Comparison of ENCODE assay signal across 8 cellular contexts in the genomic region with DNA sequence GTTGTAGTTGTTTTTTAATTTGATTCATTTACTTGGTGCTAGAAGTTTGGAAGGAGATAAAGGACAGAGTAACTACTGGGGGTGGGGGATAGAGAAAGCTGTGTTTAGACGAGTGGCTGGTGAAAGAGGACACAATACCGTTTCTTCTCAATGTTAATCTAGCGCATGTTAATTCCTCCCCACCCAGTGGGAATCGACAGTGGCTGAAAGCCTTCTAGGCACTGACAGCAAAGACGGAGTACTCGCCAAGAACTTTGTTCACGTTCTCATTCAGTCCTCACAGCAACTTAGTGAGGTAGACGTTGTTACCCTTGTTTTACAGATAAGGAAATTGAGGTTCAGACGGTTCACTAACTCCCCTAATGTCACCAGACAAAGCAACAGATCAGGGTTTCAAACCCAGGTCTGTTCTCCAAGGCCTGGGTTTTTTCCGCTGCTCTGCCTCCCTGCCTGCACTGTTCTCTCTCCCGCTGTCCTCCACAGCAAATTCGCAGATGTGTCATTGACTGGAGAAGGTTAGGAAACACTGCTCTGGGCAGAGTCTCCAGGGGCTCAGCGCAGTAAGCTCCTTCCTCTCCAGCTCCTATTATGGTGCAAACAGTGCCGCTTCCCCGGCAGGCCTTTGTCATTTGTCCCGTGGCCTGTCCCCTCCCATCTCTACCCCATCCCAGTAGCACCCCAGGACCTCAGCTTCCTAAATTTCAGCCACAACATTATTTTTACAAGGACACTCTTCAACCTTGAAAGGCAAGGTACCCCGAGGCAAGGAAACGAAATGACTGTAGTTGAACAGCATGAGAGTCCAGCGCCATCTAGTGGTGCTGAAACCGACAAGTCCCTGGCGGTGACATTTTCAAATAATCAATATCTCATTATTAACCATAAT. TPM values are rescaled to one million over a fixed set of nuclear protein-coding genes. Genes with fewer than 3 reads are reported as not detected.
DNase-seq lines count a peak whose midpoint lies in the region; ATAC-seq and TF ChIP-seq lines count a peak whose summit lies in the region.

No MANE protein-coding gene starts in this region.

- intact Hi-C loops in right cardiac atrium (cut with DNase I) (loop anchor here in 3 of 4 donors (5.0 to 10.0 kb wide), 5 partner anchors 238 to 701 kb away; partner anchors contain the start of gene MSI2 (in 1 of the 3)), posterior vena cava (cut with DNase I) (no loop called here)

- 7% methylated on average over 21 of the region's 21 CpGs for WGBS in right cardiac atrium
- WGBS in upper lobe of left lung, 2 donors, result 16% methylated on average over 21 of the region's 21 CpGs

- ATAC-seq in right cardiac atrium, result peak; percentile 86 to 93
- ATAC-seq in upper lobe of left lung (ENCODE audit: low FRiP score in 2 of 2), result peak; percentile 79 to 94
- ATAC-seq in HG03135 (IDR thresholded peaks at IDR 0.05; ENCODE audit: unreplicated experiment), result no peak

- H3K27me3 ChIP-seq in right cardiac atrium (ENCODE audit: control insufficient read depth, insufficient read depth) (no peaks in the 10 kb centered on the region), upper lobe of left lung (no peaks in the 10 kb centered on the region)

- H3K4me3 ChIP-seq in right cardiac atrium (ENCODE audit: low read length), result peak overlapping the region; percentile 48
- H3K4me3 ChIP-seq in upper lobe of left lung, result peak overlapping the region in 3 of 4 donors; percentile 29 to 48 (median 48)

- no peak for TF ChIP-seq POLR2A in upper lobe of left lung (IDR thresholded peaks at IDR 0.05)

- H3K9me3 ChIP-seq in right cardiac atrium (ENCODE audit: control insufficient read depth, low read length) (no peaks in the 10 kb centered on the region), upper lobe of left lung (no peaks in the 10 kb centered on the region)

- peak; percentile 74 for DNase-seq in NCI-H1105 treated with DMSO at 0.1 percent for 48 hours (lab: John Stamatoyannopoulos, UW)
- DNase-seq in T follicular helper cell (ENCODE audit: low read depth), result peak; percentile 56
- DNase-seq in amygdala (lab: John Stamatoyannopoulos, UW), result peak in 38 of 56 donors; percentile 8 to 77 (median 42)
- DNase-seq in right cardiac atrium, result peak; percentile 65 to 81 (median 74)
- peak; percentile 86 for DNase-seq in posterior vena cava (ENCODE audit: low spot score)
- peak in 1 of 2 donors; percentile 60 for DNase-seq in upper lobe of left lung

- peak; percentile 84 for TF ChIP-seq CTCF in GM12874 (IDR thresholded peaks at IDR 0.05; ENCODE audit: insufficient read depth, low read depth, low read length)
- TF ChIP-seq CTCF in upper lobe of left lung (IDR thresholded peaks at IDR 0.05), result peak; percentile 59 to 79 (median 74)

- no peak for TF ChIP-seq EP300 in upper lobe of left lung (IDR thresholded peaks at IDR 0.05)

- H3K27ac ChIP-seq in right cardiac atrium (ENCODE audit: low read length), result peak overlapping the region; percentile 94
- peak overlapping the region in 3 of 4 donors; percentile 4 to 26 (median 21) for H3K27ac ChIP-seq in upper lobe of left lung

- H3K4me1 ChIP-seq in right cardiac atrium (ENCODE audit: control insufficient read depth, insufficient read depth, low read length) (peaks cover 8% of the 10 kb centered on the region), upper lobe of left lung (peaks cover 3 to 18% (median 11%) of the 10 kb centered on the region in 4 donors)

- peaks cover 0 to 11% (median 0%) of the 10 kb centered on the region in 4 donors for H3K36me3 ChIP-seq in upper lobe of left lung

RNA-seq across cellular contexts. Expression of gene MRPS23, which starts 16.9 kb away (rescaled TPM):
- 10 to 100 TPM; 50.9 to 68.3 (median 61.1) TPM for total RNA-seq in right cardiac atrium
- 54.7 TPM for polyA plus RNA-seq in right cardiac atrium
- 10 to 100 TPM; 25.2 to 26.5 TPM for total RNA-seq in posterior vena cava
- total RNA-seq in upper lobe of left lung, result 10 to 100 TPM; 11.4 to 50.6 (median 19.1) TPM

Comparison
In these comparisons a context has a peak if more than half of its experiments do, and no peak if none do; other contexts are left out.
1. intact Hi-C loops: an anchor here in right cardiac atrium (5.0 to 10.0 kb wide); none called in posterior vena cava.